ENCODE assay signal across 22 cellular contexts in the genomic region with DNA sequence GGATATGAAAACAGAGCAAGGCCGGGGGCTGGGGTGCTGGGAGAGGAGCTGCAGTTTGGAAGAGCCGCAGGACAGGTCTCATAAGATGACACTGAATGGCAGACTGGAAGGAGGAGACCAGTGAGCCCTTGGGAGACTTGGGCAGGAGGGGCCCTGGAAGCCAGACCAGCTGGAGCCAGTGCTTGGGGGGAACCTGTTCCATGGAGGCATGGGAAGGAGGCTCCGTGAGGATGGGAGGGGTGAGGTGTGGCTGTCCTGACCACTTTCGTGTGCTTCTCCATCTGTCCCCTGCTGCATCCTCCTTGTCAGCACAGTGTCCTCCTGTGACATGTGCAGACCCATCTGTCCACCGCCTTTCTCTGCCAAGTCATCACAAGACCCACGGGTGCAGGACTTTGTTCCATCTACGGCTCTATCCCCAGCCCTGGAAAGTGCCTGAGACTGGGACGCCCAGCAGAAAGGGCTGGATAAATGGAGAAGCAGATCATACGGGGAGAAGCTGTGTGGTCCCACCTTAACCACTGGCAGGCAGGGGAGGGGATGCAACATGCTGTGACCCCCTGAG.
DNase-seq lines count a peak whose midpoint lies in the region; ATAC-seq, FAIRE-seq and TF ChIP-seq lines count a peak whose summit lies in the region.
"Had no signal": no experiment of that assay in that cellular context is flagged by ENCODE, and none has a peak within 500 bp of the region (broad histone marks: within the 10 kb centered on the region; RNA-seq: fewer than 3 reads in every experiment).

No MANE protein-coding gene starts in this region.

- TF ChIP-seq CTCF in SK-N-SH (IDR thresholded peaks at IDR 0.05) (no peak), RWPE1 (conservative IDR thresholded peaks at IDR 0.05; ENCODE audit: low read depth) (no peak), kidney (IDR thresholded peaks at IDR 0.05; ENCODE audit: borderline replicate concordance, extremely low read depth, insufficient read depth) (no peak)

- CTCF ChIA-PET in SK-N-SH (lab: Yijun Ruan, JAX): interaction anchor here (1.3 to 1.5 kb wide), 2 partner anchors 10 to 308 kb away, joined by 4 read pairs; no protein-coding TSS in a partner anchor
- CTCF ChIA-PET in RWPE1 (lab: Yijun Ruan, JAX): no interaction called here

- H3K4me3 ChIP-seq in SK-N-SH (ENCODE audit: low read depth in 2 of 2, low read length in 1 of 2): no peak overlapping the region
- no peak overlapping the region for H3K4me3 ChIP-seq in kidney (ENCODE audit: low read length in 2 of 2)
- H3K4me3 ChIP-seq: GM23248 had no signal

- no peak for FAIRE-seq in kidney (lab: Jason Lieb, UNC)
- FAIRE-seq: GM19239 had no signal

- 97% methylated on average over 8 of the region's 9 CpGs for WGBS in SK-N-SH (ENCODE audit: low lambda C conversion rate)

- TF ChIP-seq EP300 in SK-N-SH (IDR thresholded peaks at IDR 0.05; ENCODE audit: borderline replicate concordance in 1 of 2, low read depth in 1 of 2, low read length in 1 of 2): no peak

- ATAC-seq in SK-N-SH treated with all-trans-retinoic acid at 6 μM for 48 hours (no peak), HG02610 (IDR thresholded peaks at IDR 0.05; ENCODE audit: unreplicated experiment) (no peak), GM19023 (IDR thresholded peaks at IDR 0.05; ENCODE audit: unreplicated experiment) (no peak)
- ATAC-seq: HCT116 had no signal

- no peak overlapping the region for H3K4me2 ChIP-seq in SK-N-SH

- no peak overlapping the region for H2AFZ ChIP-seq in SK-N-SH (ENCODE audit: low read depth)
- H2AFZ ChIP-seq: GM23248 had no signal

- intact Hi-C loops in kidney (cut with DNase I): no loop called here

- H3K36me3 ChIP-seq in SK-N-SH (replicated peaks in 1 of 2; ENCODE audit: control insufficient read depth in 1 of 2, insufficient read depth in 2 of 2, low read length in 1 of 2) (peaks cover 25 to 49% of the 10 kb centered on the region in 2 experiments), kidney (ENCODE audit: control insufficient read depth in 1 of 2, insufficient read depth in 2 of 2, low read length in 2 of 2) (peaks cover 2 to 6% of the 10 kb centered on the region in 2 donors)

- no peaks in the 10 kb centered on the region for H3K9me2 ChIP-seq in SK-N-SH

- H3K27me3 ChIP-seq in SK-N-SH (ENCODE audit: insufficient read depth): no peaks in the 10 kb centered on the region

- no peaks in the 10 kb centered on the region for H3K9me3 ChIP-seq in SK-N-SH
- no peaks in the 10 kb centered on the region for H3K9me3 ChIP-seq in kidney (ENCODE audit: control insufficient read depth in 1 of 2, low read length in 2 of 2)

- no peaks in the 10 kb centered on the region for H3K79me2 ChIP-seq in SK-N-SH (ENCODE audit: insufficient read depth)

- no peak for TF ChIP-seq RAD21 in SK-N-SH (IDR thresholded peaks at IDR 0.05; ENCODE audit: low read length)

- no peak for DNase-seq in SK-N-SH
- DNase-seq in RWPE1 (ENCODE audit: low spot score): no peak
- DNase-seq in cerebellar nuclear complex (lab: John Stamatoyannopoulos, UW): peak; percentile 84 to 87
- DNase-seq in kidney: peak; percentile 34
- no peak for DNase-seq in NCI-H1417 (lab: John Stamatoyannopoulos, UW)
- DNase-seq: CD4-positive, CD25-positive, alpha-beta regulatory T cell; COR-L47; DMS153; GF-D8; GM23248; KBM-7; NCI-H1417 treated with DMSO at 0.1 percent for 48 hours; NCI-H187 treated with DMSO at 0.1 percent for 48 hours; NCI-H446 treated with DMSO at 0.1 percent for 48 hours; NCI-H748 treated with DMSO at 0.1 percent for 48 hours; OCI-M1; SHP77 treated with DMSO at 0.1 percent for 48 hours had no signal

- H3K9ac ChIP-seq in SK-N-SH: no peak overlapping the region
- no peak overlapping the region for H3K9ac ChIP-seq in kidney (ENCODE audit: low read length in 2 of 2)
- H3K9ac ChIP-seq: GM23248 had no signal

- H3K27ac ChIP-seq in SK-N-SH (ENCODE audit: low read depth in 2 of 2, low read length in 1 of 2) (peak overlapping the region; percentile 45 to 63), RWPE1 (peak overlapping the region; percentile 43), kidney (ENCODE audit: low read depth in 2 of 2, low read length in 2 of 2) (no peak overlapping the region)

- H4K20me1 ChIP-seq in SK-N-SH (ENCODE audit: insufficient read depth): no peaks in the 10 kb centered on the region

- H3F3A ChIP-seq in SK-N-SH (replicated peaks; ENCODE audit: insufficient read depth): peaks cover 16% of the 10 kb centered on the region

- H3K4me1 ChIP-seq in SK-N-SH (ENCODE audit: control insufficient read depth in 1 of 2, insufficient read depth in 2 of 2, low read depth in 1 of 2, low read length in 1 of 2) (peaks cover 6 to 54% of the 10 kb centered on the region in 2 experiments; a peak in 3 of 4 replicates), kidney (ENCODE audit: control insufficient read depth in 1 of 2, insufficient read depth in 1 of 2, low read depth in 1 of 2, low read length in 2 of 2) (no peaks in the 10 kb centered on the region)

- POLR2A ChIA-PET in SK-N-SH (lab: Yijun Ruan, JAX): no interaction called here
- POLR2A ChIA-PET in RWPE1 (lab: Yijun Ruan, JAX; ENCODE audit: low non-redundant PET): no interaction called here

TF ChIP-seq in SK-N-SH, 30 proteins besides CTCF, POLR2A, EP300 and RAD21:
- TF ChIP-seq, protein P1, sequence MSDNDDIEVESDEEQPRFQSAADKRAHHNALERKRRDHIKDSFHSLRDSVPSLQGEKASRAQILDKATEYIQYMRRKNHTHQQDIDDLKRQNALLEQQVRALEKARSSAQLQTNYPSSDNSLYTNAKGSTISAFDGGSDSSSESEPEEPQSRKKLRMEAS (IDR thresholded peaks at IDR 0.05; ENCODE audit: low read depth): no peak
- TF ChIP-seq, protein P2, sequence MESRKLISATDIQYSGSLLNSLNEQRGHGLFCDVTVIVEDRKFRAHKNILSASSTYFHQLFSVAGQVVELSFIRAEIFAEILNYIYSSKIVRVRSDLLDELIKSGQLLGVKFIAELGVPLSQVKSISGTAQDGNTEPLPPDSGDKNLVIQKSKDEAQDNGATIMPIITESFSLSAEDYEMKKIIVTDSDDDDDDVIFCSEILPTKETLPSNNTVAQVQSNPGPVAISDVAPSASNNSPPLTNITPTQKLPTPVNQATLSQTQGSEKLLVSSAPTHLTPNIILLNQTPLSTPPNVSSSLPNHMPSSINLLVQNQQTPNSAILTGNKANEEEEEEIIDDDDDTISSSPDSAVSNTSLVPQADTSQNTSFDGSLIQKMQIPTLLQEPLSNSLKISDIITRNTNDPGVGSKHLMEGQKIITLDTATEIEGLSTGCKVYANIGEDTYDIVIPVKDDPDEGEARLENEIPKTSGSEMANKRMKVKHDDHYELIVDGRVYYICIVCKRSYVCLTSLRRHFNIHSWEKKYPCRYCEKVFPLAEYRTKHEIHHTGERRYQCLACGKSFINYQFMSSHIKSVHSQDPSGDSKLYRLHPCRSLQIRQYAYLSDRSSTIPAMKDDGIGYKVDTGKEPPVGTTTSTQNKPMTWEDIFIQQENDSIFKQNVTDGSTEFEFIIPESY (IDR thresholded peaks at IDR 0.05; ENCODE audit: borderline replicate concordance, low read depth): no peak

TF ChIP-seq in SK-N-SH treated with all-trans-retinoic acid at 6 μM for 48 hours, 23 proteins besides CTCF, POLR2A, EP300 and RAD21:
- no peak for TF ChIP-seq SNAI2 (CRISPR knock-in tag; IDR thresholded peaks at IDR 0.05)
- TF ChIP-seq, protein P3, sequence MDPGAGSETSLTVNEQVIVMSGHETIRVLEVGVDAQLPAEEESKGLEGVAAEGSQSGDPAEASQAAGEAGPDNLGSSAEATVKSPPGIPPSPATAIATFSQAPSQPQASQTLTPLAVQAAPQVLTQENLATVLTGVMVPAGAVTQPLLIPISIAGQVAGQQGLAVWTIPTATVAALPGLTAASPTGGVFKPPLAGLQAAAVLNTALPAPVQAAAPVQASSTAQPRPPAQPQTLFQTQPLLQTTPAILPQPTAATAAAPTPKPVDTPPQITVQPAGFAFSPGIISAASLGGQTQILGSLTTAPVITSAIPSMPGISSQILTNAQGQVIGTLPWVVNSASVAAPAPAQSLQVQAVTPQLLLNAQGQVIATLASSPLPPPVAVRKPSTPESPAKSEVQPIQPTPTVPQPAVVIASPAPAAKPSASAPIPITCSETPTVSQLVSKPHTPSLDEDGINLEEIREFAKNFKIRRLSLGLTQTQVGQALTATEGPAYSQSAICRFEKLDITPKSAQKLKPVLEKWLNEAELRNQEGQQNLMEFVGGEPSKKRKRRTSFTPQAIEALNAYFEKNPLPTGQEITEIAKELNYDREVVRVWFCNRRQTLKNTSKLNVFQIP (CRISPR knock-in tag; IDR thresholded peaks at IDR 0.05; ENCODE audit: borderline replicate concordance, low read depth): no peak
- TF ChIP-seq OSR1 (CRISPR knock-in tag; IDR thresholded peaks at IDR 0.05): no peak
- TF ChIP-seq ZNF70 (CRISPR knock-in tag; IDR thresholded peaks at IDR 0.05): no peak
TF ChIP-seq in SK-N-SH treated with all-trans-retinoic acid at 6 μM for 48 hours: peak in this region for 0.

Comparison
In these comparisons a context has a peak if more than half of its experiments do, and no peak if none do; other contexts are left out.
1. DNase-seq: peak in cerebellar nuclear complex (2 of 2) and kidney (single experiment); none in SK-N-SH (single experiment), RWPE1 (single experiment) and NCI-H1417 (0 of 3).
2. H3K27ac ChIP-seq: peak in SK-N-SH (2 of 2) and RWPE1 (single experiment); none in kidney (0 of 2).